In the genomic region with DNA sequence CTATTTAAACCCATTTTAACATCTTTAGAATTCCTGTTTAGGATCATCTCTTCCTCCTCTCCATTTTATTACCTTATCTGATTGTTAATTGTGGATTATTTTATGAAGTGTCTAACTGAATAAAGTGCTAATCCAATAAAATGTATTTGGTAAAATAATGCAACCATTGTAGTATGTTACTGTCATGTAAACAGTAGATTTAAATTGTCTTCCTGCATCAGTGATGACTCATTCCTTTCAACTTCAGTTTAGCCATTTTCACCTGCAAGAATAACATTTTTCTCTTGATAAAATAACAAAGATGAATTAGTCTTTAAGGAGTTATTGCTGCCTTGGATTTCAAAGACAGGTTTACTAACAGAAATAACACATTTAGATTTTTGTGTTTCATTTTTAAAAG, we compare ENCODE assay signal across 12 cellular contexts. TPM values are rescaled to one million over a fixed set of nuclear protein-coding genes. Genes with fewer than 3 reads are reported as not detected.
DNase-seq lines count a peak whose midpoint lies in the region; ATAC-seq and TF ChIP-seq lines count a peak whose summit lies in the region.
"Had no signal": no experiment of that assay in that cellular context is flagged by ENCODE, and none has a peak within 500 bp of the region (broad histone marks: within the 10 kb centered on the region; RNA-seq: fewer than 3 reads in every experiment).

No MANE protein-coding gene starts in this region.

- peaks cover 35% of the 10 kb centered on the region for H3K4me1 ChIP-seq in mammary epithelial cell (ENCODE audit: insufficient read depth, low read length)
- peaks cover 0 to 71% (median 42%) of the 10 kb centered on the region in 4 donors for H3K4me1 ChIP-seq in tibial artery

- H3K36me3 ChIP-seq in mammary epithelial cell (ENCODE audit: insufficient read depth, low read length) (no peaks in the 10 kb centered on the region), tibial artery (no peaks in the 10 kb centered on the region)
- H3K36me3 ChIP-seq: neural progenitor cell had no signal

- no peak overlapping the region for H3K4me3 ChIP-seq in mammary epithelial cell (replicated peaks in 1 of 3; ENCODE audit: insufficient read depth in 1 of 3, low read depth in 2 of 3, low read length in 3 of 3)
- no peak overlapping the region for H3K4me3 ChIP-seq in tibial artery
- H3K4me3 ChIP-seq: neural progenitor cell, testis had no signal

- no TSS peak for BruUV-seq in MCF 10A (replicated peaks; lab: Mats Ljungman, UMichigan)
- BruUV-seq in mammary epithelial cell (replicated peaks; lab: Mats Ljungman, UMichigan), result no TSS peak

- no peak overlapping the region for H3K9ac ChIP-seq in mammary epithelial cell (ENCODE audit: insufficient read depth, low read length)
- H3K9ac ChIP-seq: neural progenitor cell had no signal

- no peaks in the 10 kb centered on the region for H3K9me3 Mint-ChIP-seq in MCF 10A (ENCODE audit: unreplicated experiment)
- H3K9me3 Mint-ChIP-seq in effector memory CD8-positive, alpha-beta T cell, result no peaks in the 10 kb centered on the region
- H3K9me3 Mint-ChIP-seq: neural progenitor cell had no signal

- dilution Hi-C loops in mammary epithelial cell (cut with HindIII; ENCODE audit: low sequenced_read_pairs), result no loop called here

- no peaks in the 10 kb centered on the region for H4K20me1 ChIP-seq in mammary epithelial cell (ENCODE audit: insufficient read depth, low read length)

- intact Hi-C loops in MCF 10A (cut with micrococcal nuclease), result loop anchor here (1.0 to 5.0 kb wide), 5 partner anchors 78 to 608 kb away; no protein-coding TSS in a partner anchor
- intact Hi-C loops in mammary epithelial cell (cut with micrococcal nuclease), result loop anchor here (1.0 to 5.0 kb wide), 3 partner anchors 167 to 610 kb away; no protein-coding TSS in a partner anchor
- intact Hi-C loops in tibial artery (cut with DNase I; ENCODE audit: low total_unique reads), result loop anchor here (5.0 kb wide), 2 partner anchors 162 to 218 kb away; no protein-coding TSS in a partner anchor

- no peak overlapping the region for H3K4me3 Mint-ChIP-seq in MCF 10A (ENCODE audit: unreplicated experiment)
- peak overlapping the region; percentile 48 to 52 for H3K4me3 Mint-ChIP-seq in effector memory CD8-positive, alpha-beta T cell
- H3K4me3 Mint-ChIP-seq: neural progenitor cell had no signal

- no peak overlapping the region for H2AFZ ChIP-seq in mammary epithelial cell (ENCODE audit: low read depth, low read length)
- H2AFZ ChIP-seq: neural progenitor cell had no signal

- in situ Hi-C loops in mammary epithelial cell (cut with MboI; ENCODE audit: low sequenced_read_pairs in 2 of 2), result loop anchor here (10.0 kb wide), 1 partner anchor 216 kb away; no protein-coding TSS in a partner anchor

- peak; percentile 55 for DNase-seq in MCF 10A (ENCODE audit: unreplicated experiment)
- no peak for DNase-seq in mammary epithelial cell
- DNase-seq in NCI-H69 (lab: John Stamatoyannopoulos, UW), result peak; percentile 24
- DNase-seq in effector memory CD8-positive, alpha-beta T cell, result no peak
- no peak for DNase-seq in tibial artery
- no peak for DNase-seq in NCI-H146 (lab: John Stamatoyannopoulos, UW)
- DNase-seq in HK-2 (ENCODE audit: unreplicated experiment), result no peak
- DNase-seq in HEK293T (ENCODE audit: extremely low spot score), result no peak
- DNase-seq: Kasumi-1, NCI-H524, testis had no signal

- peaks cover 54% of the 10 kb centered on the region for H3K4me1 Mint-ChIP-seq in MCF 10A (ENCODE audit: insufficient read depth, unreplicated experiment)
- peaks cover 49 to 72% of the 10 kb centered on the region in 2 donors for H3K4me1 Mint-ChIP-seq in effector memory CD8-positive, alpha-beta T cell (ENCODE audit: low read depth in 2 of 2)

- H3K27ac ChIP-seq in mammary epithelial cell (ENCODE audit: insufficient read depth, low read depth, low read length) (no peak overlapping the region), tibial artery (peak overlapping the region; percentile 8 to 99)
- H3K27ac ChIP-seq: neural progenitor cell, testis had no signal

- no peak for TF ChIP-seq CTCF in MCF 10A (IDR thresholded peaks at IDR 0.05; ENCODE audit: unreplicated experiment)
- no peak for TF ChIP-seq CTCF in mammary epithelial cell (conservative IDR thresholded peaks at IDR 0.05 in 1 of 2, IDR thresholded peaks at IDR 0.05 in 1 of 2; ENCODE audit: extremely low read depth in 1 of 2, insufficient read depth in 1 of 2, low read depth in 1 of 2, low read length in 2 of 2)
- no peak for TF ChIP-seq CTCF in tibial artery (IDR thresholded peaks at IDR 0.05)

- no peak for ATAC-seq in effector memory CD8-positive, alpha-beta T cell (replicated peaks)

- H3K27ac Mint-ChIP-seq in MCF 10A (ENCODE audit: low read depth, unreplicated experiment), result peak overlapping the region; percentile 25
- H3K27ac Mint-ChIP-seq in effector memory CD8-positive, alpha-beta T cell, result peak overlapping the region; percentile 3 to 20
- H3K27ac Mint-ChIP-seq: neural progenitor cell had no signal

- CTCF ChIA-PET in MCF 10A (lab: Yijun Ruan, JAX), result interaction anchor here (0.6 to 7.7 kb wide), 44 partner anchors 9 to 759 kb away, joined by 3 to 278 read pairs (median 4); partner anchors contain the start of genes DTL and INTS7
- CTCF ChIA-PET in mammary epithelial cell (lab: Charles Lee; ENCODE audit: low non-redundant PET), result no interaction called here
- CTCF ChIA-PET in HEK293T (lab: Yijun Ruan, JAX), result interaction anchor here (1.2 kb wide), 1 partner anchor 18 kb away, joined by 5 read pairs; no protein-coding TSS in a partner anchor

- H3K4me2 ChIP-seq in mammary epithelial cell (ENCODE audit: insufficient read depth, low read depth, low read length), result no peak overlapping the region

- no peaks in the 10 kb centered on the region for H3K36me3 Mint-ChIP-seq in MCF 10A (ENCODE audit: insufficient read depth, unreplicated experiment)
- H3K36me3 Mint-ChIP-seq in effector memory CD8-positive, alpha-beta T cell (ENCODE audit: insufficient read depth), result peaks cover 9% of the 10 kb centered on the region
- H3K36me3 Mint-ChIP-seq: neural progenitor cell had no signal

- POLR2A ChIA-PET in MCF 10A (lab: Yijun Ruan, JAX) (interaction anchor here (0.9 to 6.1 kb wide), 14 partner anchors 9 to 267 kb away, joined by 3 to 64 read pairs (median 5); partner anchors contain the start of genes DTL and INTS7), HEK293T (lab: Yijun Ruan, JAX) (no interaction called here)

- H3K27me3 ChIP-seq in mammary epithelial cell (ENCODE audit: insufficient read depth, low read length) (no peaks in the 10 kb centered on the region), tibial artery (no peaks in the 10 kb centered on the region)
- H3K27me3 ChIP-seq: neural progenitor cell, testis had no signal

- no peaks in the 10 kb centered on the region for H3K27me3 Mint-ChIP-seq in MCF 10A (ENCODE audit: insufficient read depth, unreplicated experiment)
- H3K27me3 Mint-ChIP-seq in effector memory CD8-positive, alpha-beta T cell, result no peaks in the 10 kb centered on the region

- peaks cover 90% of the 10 kb centered on the region for H3K79me2 ChIP-seq in mammary epithelial cell (ENCODE audit: insufficient read depth, low read length)

- H3K9me3 ChIP-seq in mammary epithelial cell (replicated peaks; ENCODE audit: insufficient read depth, low read length), result no peaks in the 10 kb centered on the region
- H3K9me3 ChIP-seq in tibial artery, result no peaks in the 10 kb centered on the region
- H3K9me3 ChIP-seq: testis had no signal

TF ChIP-seq in HEK293T, 16 proteins besides CTCF, POLR2A, EP300 and RAD21:
- TF ChIP-seq TARDBP (IDR thresholded peaks at IDR 0.05), result no peak

RNA-seq across cellular contexts. Expression of gene PPP2R5A, which starts 5.4 kb away (rescaled TPM):
- 37.5 and 38.6 TPM in 2 replicates for total RNA-seq in MCF 10A (2022)
- 10 to 100 TPM; 17.3 to 19.0 TPM for total RNA-seq in mammary epithelial cell
- polyA plus RNA-seq in mammary epithelial cell, result 10.4 TPM
- polyA minus RNA-seq in mammary epithelial cell, result 7.4 TPM

Comparison
In these comparisons a context has a peak if more than half of its experiments do, and no peak if none do; other contexts are left out.
1. DNase-seq: peak in MCF 10A (single experiment) and NCI-H69 (single experiment); none in mammary epithelial cell (single experiment), effector memory CD8-positive, alpha-beta T cell (0 of 3), tibial artery (0 of 2), NCI-H146 (single experiment), HK-2 (single experiment) and HEK293T (single experiment).